25 cellular contexts compared by ENCODE assay signal in the genomic region with DNA sequence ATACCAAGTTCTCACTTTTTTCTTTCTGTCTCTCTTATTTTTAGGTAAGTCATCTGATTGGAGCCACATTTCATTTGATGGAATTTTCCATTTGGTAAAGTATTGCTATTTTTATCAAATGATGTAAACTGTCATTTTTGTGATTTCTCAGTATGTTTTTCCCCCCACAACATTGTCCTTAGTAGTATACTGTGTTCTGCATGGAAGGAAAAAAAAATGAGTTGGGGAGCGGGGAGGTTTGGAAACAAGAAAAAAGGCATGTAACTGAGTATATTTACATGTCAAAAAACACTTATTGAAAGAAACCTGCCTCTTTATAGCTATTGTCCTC.
"Had no signal": no experiment of that assay in that cellular context is flagged by ENCODE, and none has a peak within 500 bp of the region (broad histone marks: within the 10 kb centered on the region; RNA-seq: fewer than 3 reads in every experiment).

No MANE protein-coding gene starts in this region.

- H3K27me3 Mint-ChIP-seq: activated CD4-positive, alpha-beta memory T cell treated with anti-CD3 and anti-CD28 coated beads for 36 hours; activated CD4-positive, alpha-beta T cell treated with anti-CD3 and anti-CD28 coated beads, Interleukin-2, amount 10 ng/mL, durations not matched to agents 7 days and 5 days; activated naive CD8-positive, alpha-beta T cell; T-helper 17 cell had no signal

- H3K27ac ChIP-seq: Peyer's patch, RWPE1, VCaP had no signal

- H3K27me3 ChIP-seq: MG63, Peyer's patch had no signal

- H3K27ac Mint-ChIP-seq: activated CD4-positive, alpha-beta memory T cell treated with anti-CD3 and anti-CD28 coated beads for 36 hours; activated CD4-positive, alpha-beta T cell treated with anti-CD3 and anti-CD28 coated beads, Interleukin-2, amount 10 ng/mL, durations not matched to agents 7 days and 5 days; activated naive CD8-positive, alpha-beta T cell; T-helper 17 cell had no signal

- ATAC-seq: activated T-cell treated with anti-CD3 and anti-CD28 coated beads, Interleukin-2, amount 50 U/mL, for 4 hours; T-helper 17 cell had no signal

- H3K4me3 ChIP-seq: MG63, Peyer's patch had no signal

- H3K4me3 Mint-ChIP-seq: activated CD4-positive, alpha-beta memory T cell treated with anti-CD3 and anti-CD28 coated beads for 36 hours; activated CD4-positive, alpha-beta T cell treated with anti-CD3 and anti-CD28 coated beads, Interleukin-2, amount 10 ng/mL, durations not matched to agents 7 days and 5 days; activated naive CD8-positive, alpha-beta T cell; activated T-cell treated with anti-CD3 and anti-CD28 coated beads, Interleukin-2, amount 50 U/mL, for 4 hours; T-helper 17 cell had no signal

- DNase-seq: activated CD4-positive, alpha-beta memory T cell treated with anti-CD3 and anti-CD28 coated beads for 36 hours; activated CD4-positive, alpha-beta T cell treated with anti-CD3 and anti-CD28 coated beads, Interleukin-2, amount 10 ng/mL, durations not matched to agents 7 days and 5 days; activated CD4-positive, CD25-positive, alpha-beta regulatory T cell; activated CD8-positive, alpha-beta memory T cell treated with anti-CD3 and anti-CD28 coated beads for 24 hours; activated effector memory CD4-positive, alpha-beta T cell treated with anti-CD3 and anti-CD28 coated beads, Interleukin-2, amount 50 U/mL, for 16 hours; activated naive CD4-positive, alpha-beta T cell treated with Interleukin-2 at 50 U/mL for 16 hours; activated T-cell treated with anti-CD3 and anti-CD28 coated beads, Interleukin-2, amount 50 U/mL, for 4 hours; amygdala; caudate nucleus; MG63; MV-4-11; NCI-H1105; NCI-H1436; NCI-H1694 treated with DMSO at 0.1 percent for 48 hours; NCI-H2081; NCI-H510A treated with DMSO at 0.1 percent for 48 hours; NK-92 treated with Interleukin-12 subunit alpha and Interleukin-12 subunit beta, amount 100 ng/mL, for 24 hours; OCI-M1; Peyer's patch; SIG-M5; T-helper 17 cell; T-helper 9 cell had no signal

- H3K9me3 ChIP-seq: Peyer's patch had no signal

- H3K36me3 ChIP-seq: MG63, Peyer's patch had no signal
